22 cellular contexts compared by ENCODE assay signal in the genomic region with DNA sequence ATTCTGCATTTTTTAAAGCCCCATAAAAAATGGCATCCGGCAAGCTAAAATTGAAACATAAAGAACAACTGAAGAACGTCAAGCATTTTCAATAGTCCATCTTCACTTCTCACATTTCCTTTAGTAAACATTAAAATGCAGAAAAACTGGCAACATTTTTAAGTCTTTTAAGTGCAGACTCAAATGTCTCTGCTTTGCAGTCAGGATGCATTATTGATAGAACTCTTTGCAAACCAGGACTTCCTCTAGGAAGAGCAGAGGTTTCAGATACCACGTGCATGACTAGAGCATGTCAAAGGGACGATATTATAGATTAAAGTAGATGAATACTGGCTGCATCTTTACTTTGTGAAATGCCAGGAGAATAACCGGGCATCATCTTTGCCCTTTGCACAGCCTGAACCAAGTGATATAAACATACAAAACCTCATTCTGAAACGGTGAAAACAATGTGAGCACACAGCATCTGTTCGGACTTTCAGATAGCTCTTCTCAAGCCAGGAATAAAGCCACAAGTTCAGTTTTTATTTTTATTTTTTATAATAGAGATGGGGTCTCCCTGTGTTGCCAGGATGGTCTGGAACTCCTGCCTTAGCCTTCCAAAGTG.
"Had no signal": no experiment of that assay in that cellular context is flagged by ENCODE, and none has a peak within 500 bp of the region (broad histone marks: within the 10 kb centered on the region; RNA-seq: fewer than 3 reads in every experiment).

No MANE protein-coding gene starts in this region.

- FAIRE-seq: frontal cortex, TTC549 had no signal

- H3K4me3 Mint-ChIP-seq: activated CD4-positive, alpha-beta T cell treated with anti-CD3 and anti-CD28 coated beads, Interleukin-2, amount 10 ng/mL, durations not matched to agents 24 days and 14 days; activated CD8-positive, alpha-beta T cell treated with anti-CD3 and anti-CD28 coated beads, Interleukin-2, amount 10 ng/mL, durations not matched to agents 7 days and 5 days; activated T-cell treated with anti-CD3 and anti-CD28 coated beads, Interleukin-2, amount 50 U/mL, for 72 hours; dendritic cell treated with granulocyte-macrophage colony-stimulating factor and Interleukin-4, amounts not matched to agents 40 ng/mL and 50 ng/mL, for 4 days; effector memory CD8-positive, alpha-beta T cell; immature natural killer cell; naive thymus-derived CD8-positive, alpha-beta T cell; stimulated activated effector memory CD8-positive, alpha-beta T cell treated with anti-CD3 and anti-CD28 coated beads, Interleukin-12 subunit alpha, Interleukin-12 subunit beta, amount 100 ng/mL, for 72 hours; T-helper 17 cell had no signal

- H2AFZ ChIP-seq: parathyroid adenoma had no signal

- H3K4me1 ChIP-seq: parathyroid adenoma had no signal

- H3K9me3 Mint-ChIP-seq: activated naive CD4-positive, alpha-beta T cell treated with anti-CD3 and anti-CD28 coated beads, Interleukin-2, amount 50 U/mL, for 72 hours; activated T-cell treated with anti-CD3 and anti-CD28 coated beads, Interleukin-2, amount 50 U/mL, for 72 hours; dendritic cell treated with granulocyte-macrophage colony-stimulating factor and Interleukin-4, amounts not matched to agents 40 ng/mL and 50 ng/mL, for 4 days; effector memory CD8-positive, alpha-beta T cell; immature natural killer cell; naive thymus-derived CD8-positive, alpha-beta T cell; stimulated activated effector memory CD8-positive, alpha-beta T cell treated with anti-CD3 and anti-CD28 coated beads, Interleukin-12 subunit alpha, Interleukin-12 subunit beta, amount 100 ng/mL, for 72 hours had no signal

- H3K79me2 ChIP-seq: parathyroid adenoma had no signal

- H3K4me1 Mint-ChIP-seq: T-helper 17 cell had no signal

- H3K4me3 ChIP-seq: mucosa of descending colon had no signal

- ATAC-seq: activated CD8-positive, alpha-beta T cell treated with anti-CD3 and anti-CD28 coated beads, Interleukin-2, amount 10 ng/mL, durations not matched to agents 7 days and 5 days; activated naive CD4-positive, alpha-beta T cell treated with anti-CD3 and anti-CD28 coated beads, Interleukin-2, amount 50 U/mL, for 72 hours; activated T-cell treated with anti-CD3 and anti-CD28 coated beads, Interleukin-2, amount 50 U/mL, for 72 hours; effector memory CD8-positive, alpha-beta T cell; left cardiac atrium; mucosa of descending colon; naive thymus-derived CD8-positive, alpha-beta T cell; stimulated activated effector memory CD8-positive, alpha-beta T cell treated with anti-CD3 and anti-CD28 coated beads, Interleukin-12 subunit alpha, Interleukin-12 subunit beta, amount 100 ng/mL, for 72 hours; T-helper 17 cell had no signal

- H3K27me3 ChIP-seq: brain microvascular endothelial cell had no signal

- H3K27me3 Mint-ChIP-seq: dendritic cell treated with granulocyte-macrophage colony-stimulating factor and Interleukin-4, amounts not matched to agents 40 ng/mL and 50 ng/mL, for 4 days had no signal

- H3K27ac ChIP-seq: brain microvascular endothelial cell, parathyroid adenoma had no signal

- H3K36me3 Mint-ChIP-seq: activated naive CD4-positive, alpha-beta T cell treated with anti-CD3 and anti-CD28 coated beads, Interleukin-2, amount 50 U/mL, for 72 hours; immature natural killer cell; naive thymus-derived CD8-positive, alpha-beta T cell; stimulated activated effector memory CD8-positive, alpha-beta T cell treated with anti-CD3 and anti-CD28 coated beads, Interleukin-12 subunit alpha, Interleukin-12 subunit beta, amount 100 ng/mL, for 72 hours had no signal

- H3K9me3 ChIP-seq: mucosa of descending colon had no signal

- H3K27ac Mint-ChIP-seq: activated CD4-positive, alpha-beta T cell treated with anti-CD3 and anti-CD28 coated beads, Interleukin-2, amount 10 ng/mL, durations not matched to agents 24 days and 14 days; activated CD8-positive, alpha-beta T cell treated with anti-CD3 and anti-CD28 coated beads, Interleukin-2, amount 10 ng/mL, durations not matched to agents 7 days and 5 days; activated naive CD4-positive, alpha-beta T cell treated with anti-CD3 and anti-CD28 coated beads, Interleukin-2, amount 50 U/mL, for 72 hours; activated T-cell treated with anti-CD3 and anti-CD28 coated beads, Interleukin-2, amount 50 U/mL, for 72 hours; dendritic cell treated with granulocyte-macrophage colony-stimulating factor and Interleukin-4, amounts not matched to agents 40 ng/mL and 50 ng/mL, for 4 days; effector memory CD8-positive, alpha-beta T cell; immature natural killer cell; naive thymus-derived CD8-positive, alpha-beta T cell; stimulated activated effector memory CD8-positive, alpha-beta T cell treated with anti-CD3 and anti-CD28 coated beads, Interleukin-12 subunit alpha, Interleukin-12 subunit beta, amount 100 ng/mL, for 72 hours; T-helper 17 cell had no signal

- H3K9ac ChIP-seq: parathyroid adenoma had no signal

- DNase-seq: activated CD4-positive, alpha-beta T cell treated with anti-CD3 and anti-CD28 coated beads, Interleukin-2, amount 10 ng/mL, durations not matched to agents 24 days and 14 days; activated CD4-positive, CD25-positive, alpha-beta regulatory T cell; activated CD8-positive, alpha-beta memory T cell treated with anti-CD3 and anti-CD28 coated beads, Interleukin-2, amount 50 U/mL, for 4 hours; activated CD8-positive, alpha-beta T cell treated with anti-CD3 and anti-CD28 coated beads, Interleukin-2, amount 10 ng/mL, durations not matched to agents 7 days and 5 days; activated gamma-delta T cell; activated T-cell treated with anti-CD3 and anti-CD28 coated beads, Interleukin-2, amount 50 U/mL, for 72 hours; amygdala; brain microvascular endothelial cell; cerebellar nuclear complex; effector memory CD8-positive, alpha-beta T cell; immature natural killer cell; left cardiac atrium; mucosa of descending colon; naive thymus-derived CD8-positive, alpha-beta T cell; T-helper 17 cell; trophoblast cell had no signal
